27 cellular contexts compared by ENCODE assay signal in the genomic region with DNA sequence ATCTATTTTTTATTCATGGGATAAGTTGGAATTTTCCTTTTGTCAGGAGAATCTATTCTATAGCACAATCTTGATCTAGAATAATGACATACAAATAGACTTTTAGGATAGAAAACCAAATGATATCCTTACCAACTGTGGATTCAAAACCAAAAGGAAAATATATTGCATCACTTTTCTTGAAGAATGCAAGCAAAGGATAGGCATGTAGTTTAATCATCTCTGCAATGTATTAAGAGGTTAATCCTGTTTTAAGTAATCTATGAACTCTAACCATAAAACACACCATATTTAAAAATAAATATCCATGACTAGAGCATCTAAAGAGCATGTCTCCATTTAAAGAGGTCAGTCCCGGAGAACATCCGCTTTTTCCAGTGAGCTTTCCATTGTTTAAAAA.
"Had no signal": no experiment of that assay in that cellular context is flagged by ENCODE, and none has a peak within 500 bp of the region (broad histone marks: within the 10 kb centered on the region; RNA-seq: fewer than 3 reads in every experiment).

No MANE protein-coding gene starts in this region.

- H3K36me3 Mint-ChIP-seq: immature natural killer cell; mesothelial cell of epicardium; naive B cell; stimulated activated effector memory CD8-positive, alpha-beta T cell treated with anti-CD3 and anti-CD28 coated beads, Interleukin-12 subunit alpha, Interleukin-12 subunit beta, amount 100 ng/mL, for 72 hours had no signal

- H3K4me3 ChIP-seq: heart left ventricle, thoracic aorta, upper lobe of left lung, vagina had no signal

- H3K36me3 ChIP-seq: brain microvascular endothelial cell, heart left ventricle, neutrophil, thoracic aorta, upper lobe of left lung, vagina had no signal

- DNase-seq: activated CD4-positive, alpha-beta T cell treated with anti-CD3 and anti-CD28 coated beads for 36 hours; activated CD4-positive, alpha-beta T cell treated with anti-CD3 and anti-CD28 coated beads, Interleukin-2, amount 50 U/mL, for 4 hours; activated CD4-positive, CD25-positive, alpha-beta regulatory T cell; activated naive CD4-positive, alpha-beta T cell; activated T-cell treated with anti-CD3 and anti-CD28 coated beads for 4 hours; activated T-cell treated with anti-CD3 and anti-CD28 coated beads, Interleukin-2, amount 50 U/mL, for 72 hours; aorta; brain microvascular endothelial cell; cortex of kidney; effector memory CD8-positive, alpha-beta T cell; foreskin fibroblast; heart left ventricle; hypothalamus; immature natural killer cell; naive B cell; nephron progenitor cell; small intestine; stimulated activated CD4-positive, alpha-beta T cell treated with anti-CD3 and anti-CD28 coated beads, Interleukin-4, amount 100 ng/mL, for 24 hours; upper lobe of left lung had no signal

- H3K4me1 ChIP-seq: upper lobe of left lung had no signal

- H3K9me3 ChIP-seq: heart left ventricle, neutrophil, thoracic aorta, upper lobe of left lung, vagina had no signal

- H3K27me3 ChIP-seq: brain microvascular endothelial cell, heart left ventricle, neutrophil, upper lobe of left lung, vagina had no signal

- ATAC-seq: activated CD4-positive, alpha-beta T cell treated with anti-CD3 and anti-CD28 coated beads for 36 hours; activated naive CD4-positive, alpha-beta T cell treated with anti-CD3 and anti-CD28 coated beads, Interleukin-2, amount 50 U/mL, for 72 hours; activated T-cell treated with anti-CD3 and anti-CD28 coated beads, Interleukin-2, amount 50 U/mL, for 72 hours; effector memory CD8-positive, alpha-beta T cell; heart left ventricle; sciatic nerve; stimulated activated effector memory CD8-positive, alpha-beta T cell treated with anti-CD3 and anti-CD28 coated beads, Interleukin-12 subunit alpha, Interleukin-12 subunit beta, amount 100 ng/mL, for 72 hours had no signal

- H3K4me3 Mint-ChIP-seq: activated CD4-positive, alpha-beta T cell treated with anti-CD3 and anti-CD28 coated beads for 36 hours; activated T-cell treated with anti-CD3 and anti-CD28 coated beads, Interleukin-2, amount 50 U/mL, for 72 hours; effector memory CD8-positive, alpha-beta T cell; immature natural killer cell; mesothelial cell of epicardium; naive B cell; nephron progenitor cell; stimulated activated effector memory CD8-positive, alpha-beta T cell treated with anti-CD3 and anti-CD28 coated beads, Interleukin-12 subunit alpha, Interleukin-12 subunit beta, amount 100 ng/mL, for 72 hours; stimulated activated naive CD8-positive, alpha-beta T cell treated with anti-CD3 and anti-CD28 coated beads, Interleukin-15, Interleukin-2, amounts not matched to agents 100 ng/mL and 50 ng/mL, for 24 hours had no signal

- H3K27ac Mint-ChIP-seq: activated CD4-positive, alpha-beta T cell treated with anti-CD3 and anti-CD28 coated beads for 36 hours; activated naive CD4-positive, alpha-beta T cell treated with anti-CD3 and anti-CD28 coated beads, Interleukin-2, amount 50 U/mL, for 72 hours; activated T-cell treated with anti-CD3 and anti-CD28 coated beads, Interleukin-2, amount 50 U/mL, for 72 hours; effector memory CD8-positive, alpha-beta T cell; immature natural killer cell; mesothelial cell of epicardium; naive B cell; nephron progenitor cell; stimulated activated effector memory CD8-positive, alpha-beta T cell treated with anti-CD3 and anti-CD28 coated beads, Interleukin-12 subunit alpha, Interleukin-12 subunit beta, amount 100 ng/mL, for 72 hours; stimulated activated naive CD8-positive, alpha-beta T cell treated with anti-CD3 and anti-CD28 coated beads, Interleukin-15, Interleukin-2, amounts not matched to agents 100 ng/mL and 50 ng/mL, for 24 hours had no signal

- H3K4me1 Mint-ChIP-seq: immature natural killer cell, naive B cell, nephron progenitor cell had no signal

- FAIRE-seq: small intestine had no signal

- H3K27ac ChIP-seq: brain microvascular endothelial cell, heart left ventricle, neutrophil, thoracic aorta, upper lobe of left lung, vagina had no signal

- H3K9me3 Mint-ChIP-seq: activated T-cell treated with anti-CD3 and anti-CD28 coated beads, Interleukin-2, amount 50 U/mL, for 72 hours; effector memory CD8-positive, alpha-beta T cell; immature natural killer cell; mesothelial cell of epicardium; naive B cell; nephron progenitor cell; stimulated activated naive CD8-positive, alpha-beta T cell treated with anti-CD3 and anti-CD28 coated beads, Interleukin-15, Interleukin-2, amounts not matched to agents 100 ng/mL and 50 ng/mL, for 24 hours had no signal
